Comparison of ENCODE assay signal across 25 cellular contexts in the genomic region with DNA sequence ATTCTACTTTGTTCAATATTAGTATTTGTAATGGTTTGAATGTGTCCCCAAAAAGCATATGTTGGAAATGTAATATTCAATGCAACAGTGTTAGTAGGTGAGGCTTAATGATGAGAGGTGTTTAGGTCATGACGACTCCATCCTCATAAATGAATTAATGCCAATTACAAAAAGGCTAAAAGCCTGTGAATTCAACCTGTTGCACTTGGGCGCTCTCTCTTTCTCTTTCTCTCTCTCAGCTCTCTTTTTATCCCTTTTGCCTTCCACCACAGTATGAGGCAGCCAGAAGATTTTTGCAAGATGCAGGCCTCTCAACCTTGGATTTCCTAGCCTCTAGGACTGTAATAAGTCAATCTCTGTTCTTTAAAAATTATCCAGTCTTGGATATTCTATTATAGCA. TPM values are rescaled to one million over a fixed set of nuclear protein-coding genes. Genes with fewer than 3 reads are reported as not detected.
A peak's percentile ranks its signal among the peaks of the same experiment; 100 is the strongest.
DNase-seq lines count a peak whose midpoint lies in the region; ATAC-seq, FAIRE-seq and TF ChIP-seq lines count a peak whose summit lies in the region.
"Had no signal": no experiment of that assay in that cellular context is flagged by ENCODE, and none has a peak within 500 bp of the region (broad histone marks: within the 10 kb centered on the region; RNA-seq: fewer than 3 reads in every experiment).

No MANE protein-coding gene starts in this region.

- TF ChIP-seq CTCF in HEK293 (tag by site-specific recombination; IDR thresholded peaks at IDR 0.05) = no peak
- no peak for TF ChIP-seq CTCF in astrocyte (IDR thresholded peaks at IDR 0.05; ENCODE audit: insufficient read depth, low read depth, low read length)

- H3K4me1 Mint-ChIP-seq in astrocyte (ENCODE audit: low read depth, unreplicated experiment) = no peaks in the 10 kb centered on the region
- H3K4me1 Mint-ChIP-seq in stimulated activated memory B cell treated with anti-CD40 and anti-IgM and Interleukin-4, amounts not matched to agents 10 μg/mL and 1 μg/mL and 100 μg/mL, for 72 hours = peaks cover 48% of the 10 kb centered on the region

- H3K79me2 ChIP-seq in astrocyte (ENCODE audit: insufficient read depth, low read length) = no peaks in the 10 kb centered on the region

- peak overlapping the region; percentile 58 for H3K4me3 Mint-ChIP-seq in astrocyte (ENCODE audit: unreplicated experiment)
- no peak overlapping the region for H3K4me3 Mint-ChIP-seq in stimulated activated memory B cell treated with anti-CD40 and anti-IgM and Interleukin-4, amounts not matched to agents 10 μg/mL and 1 μg/mL and 100 μg/mL, for 72 hours
- H3K4me3 Mint-ChIP-seq: CD14-positive monocyte; CD4-positive, alpha-beta memory T cell; CD8-positive, alpha-beta memory T cell had no signal

- H3K27ac ChIP-seq in HEK293 (ENCODE audit: extremely low read depth, low read depth, low read length) (no peak overlapping the region), astrocyte (ENCODE audit: low read depth, low read length) (no peak overlapping the region)
- H3K27ac ChIP-seq: BLaER1 had no signal

- no peaks in the 10 kb centered on the region for H4K20me1 ChIP-seq in astrocyte (ENCODE audit: insufficient read depth, low read length)
- H4K20me1 ChIP-seq: BLaER1 had no signal

- CTCF ChIA-PET in HEK293 (lab: Yijun Ruan, JAX) = interaction anchor here (0.6 to 7.6 kb wide), 8 partner anchors 14 to 235 kb away, joined by 3 to 185 read pairs (median 3); no protein-coding TSS in a partner anchor

- H3K9ac ChIP-seq in astrocyte (ENCODE audit: low read length) = no peak overlapping the region
- H3K9ac ChIP-seq: BLaER1 had no signal

- H2AFZ ChIP-seq in astrocyte (ENCODE audit: low read depth, low read length) = no peak overlapping the region

- H3K36me3 ChIP-seq in HEK293 (ENCODE audit: control insufficient read depth in 2 of 2, insufficient read depth in 1 of 2, low read length in 2 of 2) (no peaks in the 10 kb centered on the region), astrocyte (ENCODE audit: insufficient read depth, low read length) (no peaks in the 10 kb centered on the region)
- H3K36me3 ChIP-seq: BE2C, BLaER1 had no signal

- no peak for FAIRE-seq in astrocyte (lab: Jason Lieb, UNC)
- FAIRE-seq: GM12878 had no signal

- H3K27me3 Mint-ChIP-seq in astrocyte (ENCODE audit: low read depth, unreplicated experiment) = no peaks in the 10 kb centered on the region
- no peaks in the 10 kb centered on the region for H3K27me3 Mint-ChIP-seq in stimulated activated memory B cell treated with anti-CD40 and anti-IgM and Interleukin-4, amounts not matched to agents 10 μg/mL and 1 μg/mL and 100 μg/mL, for 72 hours
- H3K27me3 Mint-ChIP-seq: CD4-positive, alpha-beta memory T cell; CD8-positive, alpha-beta memory T cell had no signal

- H3K27ac Mint-ChIP-seq in astrocyte (ENCODE audit: unreplicated experiment) = no peak overlapping the region
- peak overlapping the region; percentile 72 for H3K27ac Mint-ChIP-seq in stimulated activated memory B cell treated with anti-CD40 and anti-IgM and Interleukin-4, amounts not matched to agents 10 μg/mL and 1 μg/mL and 100 μg/mL, for 72 hours
- H3K27ac Mint-ChIP-seq: CD14-positive monocyte; CD4-positive, alpha-beta memory T cell; CD8-positive, alpha-beta memory T cell had no signal

- no peaks in the 10 kb centered on the region for H3K36me3 Mint-ChIP-seq in astrocyte (ENCODE audit: low read depth, unreplicated experiment)
- H3K36me3 Mint-ChIP-seq in stimulated activated memory B cell treated with anti-CD40 and anti-IgM and Interleukin-4, amounts not matched to agents 10 μg/mL and 1 μg/mL and 100 μg/mL, for 72 hours = no peaks in the 10 kb centered on the region
- H3K36me3 Mint-ChIP-seq: CD14-positive monocyte; CD4-positive, alpha-beta memory T cell; CD4-positive, CD25-positive, alpha-beta regulatory T cell; CD8-positive, alpha-beta memory T cell had no signal

- no peaks in the 10 kb centered on the region for H3K27me3 ChIP-seq in astrocyte (ENCODE audit: insufficient read depth, low read length)
- H3K27me3 ChIP-seq: BLaER1 had no signal

- H3K4me1 ChIP-seq in HEK293 (ENCODE audit: control insufficient read depth, insufficient read depth, low read length) = peaks cover 4% of the 10 kb centered on the region
- H3K4me1 ChIP-seq in astrocyte (ENCODE audit: insufficient read depth, low read length) = peaks cover 4% of the 10 kb centered on the region
- H3K4me1 ChIP-seq: BE2C had no signal

- no peak for DNase-seq in astrocyte (ENCODE audit: low read depth)
- DNase-seq in NCI-H2029 (lab: John Stamatoyannopoulos, UW) = no peak
- no peak for DNase-seq in SKM-1 (lab: John Stamatoyannopoulos, UW; ENCODE audit: unreplicated experiment)
- DNase-seq: 8988T; ACHN; BE2C; C1 segment of cervical spinal cord; CD4-positive, alpha-beta memory T cell; CD4-positive, CD25-positive, alpha-beta regulatory T cell; CD8-positive, alpha-beta memory T cell; COR-L47; DMS 273 treated with DMSO at 0.1 percent for 48 hours; DMS153; DMS53; DMS79; DND-41; EL; GDM1 had no signal

- H3K4me3 ChIP-seq in HEK293 (ENCODE audit: low read depth, low read length) = no peak overlapping the region
- no peak overlapping the region for H3K4me3 ChIP-seq in astrocyte (ENCODE audit: insufficient read depth, low read depth, low read length)
- H3K4me3 ChIP-seq: BLaER1, GM12878 had no signal

- no peak for ATAC-seq in stimulated activated memory B cell treated with anti-CD40 and anti-IgM and Interleukin-4, amounts not matched to agents 10 μg/mL and 1 μg/mL and 100 μg/mL, for 72 hours
- ATAC-seq in HG03460 (IDR thresholded peaks at IDR 0.05; ENCODE audit: unreplicated experiment) = no peak
- ATAC-seq: GM12878 had no signal

- no peak overlapping the region for H3K4me2 ChIP-seq in astrocyte (ENCODE audit: low read length)
- H3K4me2 ChIP-seq: BLaER1 had no signal

- no peaks in the 10 kb centered on the region for H3K9me3 ChIP-seq in HEK293 (ENCODE audit: control insufficient read depth, insufficient read depth, low read depth, low read length)
- no peaks in the 10 kb centered on the region for H3K9me3 ChIP-seq in astrocyte (ENCODE audit: insufficient read depth, low read depth, low read length)
- H3K9me3 ChIP-seq: BE2C, BLaER1 had no signal

- POLR2A ChIA-PET in HEK293 (lab: Yijun Ruan, JAX) = interaction anchor here (1.0 kb wide), 1 partner anchor 83 kb away, joined by 3 read pairs; no protein-coding TSS in a partner anchor

- H3K9me3 Mint-ChIP-seq in astrocyte (ENCODE audit: unreplicated experiment) = no peaks in the 10 kb centered on the region
- no peaks in the 10 kb centered on the region for H3K9me3 Mint-ChIP-seq in stimulated activated memory B cell treated with anti-CD40 and anti-IgM and Interleukin-4, amounts not matched to agents 10 μg/mL and 1 μg/mL and 100 μg/mL, for 72 hours
- H3K9me3 Mint-ChIP-seq: CD14-positive monocyte; CD4-positive, alpha-beta memory T cell; CD8-positive, alpha-beta memory T cell had no signal

TF ChIP-seq in HEK293, 187 proteins besides CTCF, POLR2A, EP300 and RAD21:
- no peak for TF ChIP-seq HOXC10 (CRISPR knock-in tag; IDR thresholded peaks at IDR 0.05)
- no peak for TF ChIP-seq ZNF548 (tag by site-specific recombination; IDR thresholded peaks at IDR 0.05)
- peak; percentile 91 for TF ChIP-seq SCRT2 (tag by site-specific recombination; IDR thresholded peaks at IDR 0.05)
- no peak for TF ChIP-seq ZNF157 (tag by site-specific recombination; IDR thresholded peaks at IDR 0.05)
- no peak for TF ChIP-seq ZNF239 (tag by site-specific recombination; IDR thresholded peaks at IDR 0.05)
- no peak for TF ChIP-seq ZNF423 (tag by site-specific recombination; IDR thresholded peaks at IDR 0.05)
- TF ChIP-seq SCRT1 (tag by site-specific recombination; IDR thresholded peaks at IDR 0.05; ENCODE audit: borderline replicate concordance) = peak; percentile 43; the same call in 1 of the 2 replicates
TF ChIP-seq in HEK293: peak in this region for 2.

RNA-seq across cellular contexts. Expression of a gene that starts 34.6 kb away (rescaled TPM):
- 34.1 and 42.8 TPM in 2 replicates for total RNA-seq in astrocyte

RNA-seq across cellular contexts. Expression of a gene that starts 35.1 kb away (rescaled TPM):
- total RNA-seq in astrocyte = 135 and 160 TPM in 2 replicates

RNA-seq across cellular contexts. Expression of a gene that starts 44.7 kb away (rescaled TPM):
- 45.5 and 57.5 TPM in 2 replicates for total RNA-seq in astrocyte
- total RNA-seq: G401 had no signal

RNA-seq across cellular contexts. Expression of a gene that starts 50.0 kb away (rescaled TPM):
- total RNA-seq in astrocyte = 118 and 121 TPM in 2 replicates

RNA-seq across cellular contexts. Expression of a gene that starts 52.3 kb away (rescaled TPM):
- total RNA-seq in astrocyte = 0.11 and 0.24 TPM in 2 replicates
